26 cellular contexts compared by ENCODE assay signal in genomic region chr9:36939214-36939613, GRCh38.
"Had no signal": no experiment of that assay in that cellular context is flagged by ENCODE, and none has a peak within 500 bp of the region (broad histone marks: within the 10 kb centered on the region; RNA-seq: fewer than 3 reads in every experiment).

No MANE protein-coding gene starts in this region.

- H3K4me2 ChIP-seq: SK-N-SH had no signal

- H3K4me3 Mint-ChIP-seq: activated CD8-positive, alpha-beta memory T cell treated with anti-CD3 and anti-CD28 coated beads, Interleukin-2, amount 10 ng/mL, durations not matched to agents 7 days and 5 days; activated CD8-positive, alpha-beta T cell treated with anti-CD3 and anti-CD28 coated beads, Interleukin-2, amount 10 ng/mL, durations not matched to agents 7 days and 5 days; activated naive CD4-positive, alpha-beta T cell treated with anti-CD3 and anti-CD28 coated beads, Interleukin-2, amount 10 ng/mL, durations not matched to agents 7 days and 5 days; activated naive CD8-positive, alpha-beta T cell treated with anti-CD3 and anti-CD28 coated beads for 36 hours; activated T-helper 17 cell treated with anti-CD3 and anti-CD28 coated beads, Interleukin-2, amount 50 U/mL, for 72 hours had no signal

- H3K36me3 ChIP-seq: brain microvascular endothelial cell, cardiac muscle cell had no signal

- DNase-seq: activated CD4-positive, alpha-beta T cell treated with anti-CD3 and anti-CD28 coated beads for 4 hours; activated CD4-positive, alpha-beta T cell treated with anti-CD3 and anti-CD28 coated beads, Interleukin-2, amount 50 U/mL, for 4 hours; activated CD8-positive, alpha-beta T cell treated with anti-CD3 and anti-CD28 coated beads, Interleukin-2, amount 10 ng/mL, durations not matched to agents 7 days and 5 days; activated gamma-delta T cell; activated naive CD4-positive, alpha-beta T cell treated with anti-CD3 and anti-CD28 coated beads, Interleukin-2, amount 10 ng/mL, durations not matched to agents 7 days and 5 days; activated naive CD8-positive, alpha-beta T cell treated with anti-CD3 and anti-CD28 coated beads for 36 hours; activated T-cell treated with anti-CD3 and anti-CD28 coated beads, Interleukin-2, amount 50 U/mL, for 48 hours; brain microvascular endothelial cell; KG1; NCI-H1092; NCI-H1930; NCI-H2171; NCI-H2227 treated with DMSO at 0.1 percent for 48 hours; NCI-H446 treated with DMSO at 0.1 percent for 48 hours; NCI-H524 treated with DMSO at 0.1 percent for 48 hours; OCI-M1; RPMI8226; SK-N-SH; T-helper 1 cell had no signal

- H3K27ac ChIP-seq: brain microvascular endothelial cell, cardiac muscle cell, VCaP had no signal

- H3K9me3 ChIP-seq: SK-N-SH had no signal

- H3K4me1 Mint-ChIP-seq: activated naive CD4-positive, alpha-beta T cell treated with anti-CD3 and anti-CD28 coated beads, Interleukin-2, amount 10 ng/mL, durations not matched to agents 7 days and 5 days; activated naive CD8-positive, alpha-beta T cell treated with anti-CD3 and anti-CD28 coated beads for 36 hours; activated T-helper 17 cell treated with anti-CD3 and anti-CD28 coated beads, Interleukin-2, amount 50 U/mL, for 72 hours had no signal

- H3K9me2 ChIP-seq: SK-N-SH had no signal

- ATAC-seq: activated CD4-positive, CD25-positive, alpha-beta regulatory T cell treated with anti-CD3 and anti-CD28 coated beads, Interleukin-2, amount 50 U/mL, for 24 hours; activated CD8-positive, alpha-beta memory T cell treated with anti-CD3 and anti-CD28 coated beads, Interleukin-2, amount 10 ng/mL, durations not matched to agents 7 days and 5 days; activated CD8-positive, alpha-beta T cell treated with anti-CD3 and anti-CD28 coated beads, Interleukin-2, amount 10 ng/mL, durations not matched to agents 7 days and 5 days; activated T-helper 17 cell treated with anti-CD3 and anti-CD28 coated beads, Interleukin-2, amount 50 U/mL, for 72 hours; Panc1; Right ventricle myocardium inferior had no signal

- H3K27ac Mint-ChIP-seq: activated CD8-positive, alpha-beta memory T cell treated with anti-CD3 and anti-CD28 coated beads, Interleukin-2, amount 10 ng/mL, durations not matched to agents 7 days and 5 days; activated CD8-positive, alpha-beta T cell treated with anti-CD3 and anti-CD28 coated beads, Interleukin-2, amount 10 ng/mL, durations not matched to agents 7 days and 5 days; activated naive CD4-positive, alpha-beta T cell treated with anti-CD3 and anti-CD28 coated beads, Interleukin-2, amount 10 ng/mL, durations not matched to agents 7 days and 5 days; activated naive CD8-positive, alpha-beta T cell treated with anti-CD3 and anti-CD28 coated beads for 36 hours; activated T-helper 17 cell treated with anti-CD3 and anti-CD28 coated beads, Interleukin-2, amount 50 U/mL, for 72 hours had no signal

- H3K4me3 ChIP-seq: cardiac muscle cell had no signal

- H3K36me3 Mint-ChIP-seq: activated CD8-positive, alpha-beta memory T cell treated with anti-CD3 and anti-CD28 coated beads, Interleukin-2, amount 10 ng/mL, durations not matched to agents 7 days and 5 days; activated naive CD4-positive, alpha-beta T cell treated with anti-CD3 and anti-CD28 coated beads, Interleukin-2, amount 10 ng/mL, durations not matched to agents 7 days and 5 days; activated naive CD8-positive, alpha-beta T cell treated with anti-CD3 and anti-CD28 coated beads for 36 hours had no signal

- H3K9ac ChIP-seq: SK-N-SH had no signal

- H3K9me3 Mint-ChIP-seq: activated naive CD4-positive, alpha-beta T cell treated with anti-CD3 and anti-CD28 coated beads, Interleukin-2, amount 10 ng/mL, durations not matched to agents 7 days and 5 days; activated naive CD8-positive, alpha-beta T cell treated with anti-CD3 and anti-CD28 coated beads for 36 hours; activated T-helper 17 cell treated with anti-CD3 and anti-CD28 coated beads, Interleukin-2, amount 50 U/mL, for 72 hours had no signal

- H3K27me3 Mint-ChIP-seq: activated naive CD8-positive, alpha-beta T cell treated with anti-CD3 and anti-CD28 coated beads for 36 hours had no signal
